In the genomic region with DNA sequence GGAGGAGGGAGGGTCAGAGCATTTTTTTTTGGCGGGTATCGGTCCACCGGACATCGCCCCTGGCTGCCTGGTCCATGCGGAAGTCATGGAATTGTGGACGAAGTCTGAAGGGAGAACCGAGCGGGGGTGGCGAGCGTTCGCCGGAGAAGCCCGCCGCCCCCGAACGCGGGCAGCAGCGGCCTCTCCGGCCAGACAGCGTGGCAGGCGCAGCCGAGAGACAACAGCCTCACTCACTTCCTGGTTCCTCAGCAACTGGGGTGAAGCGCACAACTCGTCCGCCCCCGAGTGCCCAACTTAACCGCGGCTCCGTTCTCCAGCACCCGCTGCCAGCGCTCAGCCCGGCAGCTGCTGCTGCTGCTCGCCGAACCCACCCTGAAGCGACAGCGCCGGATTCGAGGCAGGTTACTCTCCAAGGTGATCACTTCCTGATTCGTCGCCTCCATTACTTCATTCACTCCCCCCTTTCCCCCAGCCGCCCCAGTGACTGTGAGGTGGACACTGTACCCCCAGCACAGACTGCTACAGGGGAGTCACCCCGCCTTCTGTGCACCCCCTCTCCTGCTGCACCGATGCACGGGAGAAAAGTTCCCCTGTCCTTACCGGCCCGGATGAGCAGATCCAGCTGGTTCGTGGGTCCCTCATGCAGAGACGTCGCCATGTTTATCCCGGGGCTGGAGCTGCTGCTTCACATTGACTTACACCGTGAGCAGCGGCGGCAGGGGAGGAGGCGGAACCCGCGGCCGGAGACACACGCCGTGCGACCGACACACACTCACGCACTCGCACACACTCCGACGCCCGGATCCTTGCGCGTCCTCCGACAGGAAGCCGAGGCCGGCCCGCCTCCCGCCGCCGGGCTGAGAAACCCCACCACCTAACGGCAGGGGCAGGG, we compare ENCODE assay signal across 8 cellular contexts.
DNase-seq lines count a peak whose midpoint lies in the region; ATAC-seq and TF ChIP-seq lines count a peak whose summit lies in the region.

No MANE protein-coding gene starts in this region.

- no peaks in the 10 kb centered on the region for H3K27me3 ChIP-seq in H9 (ENCODE audit: insufficient read depth, low read length)
- H3K27me3 ChIP-seq in MG63: no peaks in the 10 kb centered on the region
- H3K27me3 ChIP-seq in ovary: no peaks in the 10 kb centered on the region
- no peaks in the 10 kb centered on the region for H3K27me3 ChIP-seq in thyroid gland

- H3K27me3 Mint-ChIP-seq in H9 (ENCODE audit: low read depth): no peaks in the 10 kb centered on the region; the same call in 1 of the 2 replicates
- no peaks in the 10 kb centered on the region for H3K27me3 Mint-ChIP-seq in activated naive CD4-positive, alpha-beta T cell treated with anti-CD3 and anti-CD28 coated beads, Interleukin-2, amount 50 U/mL, for 24 hours

- TF ChIP-seq CTCF in H9 (conservative IDR thresholded peaks at IDR 0.05): peak; percentile 42; the same call in 2 of the 3 replicates
- peak in 2 of 3 donors; percentile 28 to 51 for TF ChIP-seq CTCF in ovary (IDR thresholded peaks at IDR 0.05)
- peak in 3 of 6 experiments; percentile 14 to 43 (median 42) for TF ChIP-seq CTCF in thyroid gland (IDR thresholded peaks at IDR 0.05)

- no peak overlapping the region for H2BK20ac ChIP-seq in H9 (ENCODE audit: low read depth, low read length, poor library complexity, severe bottlenecking)

- peaks cover 12% of the 10 kb centered on the region; the same call in 1 of the 2 replicates for H3K79me2 ChIP-seq in H9 (ENCODE audit: insufficient read depth, low read length)

- no peak overlapping the region for H4K5ac ChIP-seq in H9 (ENCODE audit: insufficient read length, low read depth, low read length)

- peak overlapping the region; percentile 97 to 99 for H3K4me3 Mint-ChIP-seq in H9
- H3K4me3 Mint-ChIP-seq in activated naive CD4-positive, alpha-beta T cell treated with anti-CD3 and anti-CD28 coated beads, Interleukin-2, amount 50 U/mL, for 24 hours: peak overlapping the region; percentile 92

- DNase-seq in GM04503 (ENCODE audit: low read depth) (peak; percentile 57), H9 (peak; percentile 85), MG63 (peak; percentile 88), SK-N-DZ (ENCODE audit: low spot score) (peak; percentile 89), Right ventricle myocardium inferior (ENCODE audit: missing footprints) (peak; percentile 79), ovary (peak; percentile 83 to 93 (median 88)), thyroid gland (peak; percentile 94)

- no peaks in the 10 kb centered on the region for H3K4me1 ChIP-seq in H9 (ENCODE audit: insufficient read depth, low read length)
- H3K4me1 ChIP-seq in ovary (ENCODE audit: insufficient read depth): peaks cover under 1% of the 10 kb centered on the region
- H3K4me1 ChIP-seq in thyroid gland: peaks cover 7 to 16% of the 10 kb centered on the region in 2 donors

- no peak overlapping the region for H2BK12ac ChIP-seq in H9 (ENCODE audit: insufficient read length, low read depth, low read length)

- no CpG with 5 or more reads among the region's 76 CpGs for WGBS in H9 (ENCODE audit: extremely low coverage, insufficient read length, low lambda C conversion rate)
- 0 to 5% (median 1%) methylated on average over 64 to 76 of the region's 76 CpGs for WGBS in ovary, 3 donors
- 1% methylated on average over 25 to 37 of the region's 76 CpGs for WGBS in thyroid gland, 2 donors

- peaks cover 3% of the 10 kb centered on the region; the same call in 1 of the 2 replicates for H3K36me3 ChIP-seq in MG63
- H3K36me3 ChIP-seq in ovary: no peaks in the 10 kb centered on the region
- no peaks in the 10 kb centered on the region for H3K36me3 ChIP-seq in thyroid gland

- no peak overlapping the region for H2AK5ac ChIP-seq in H9 (ENCODE audit: insufficient read length, low read length)

- peak overlapping the region; percentile 97 for H3K4me2 ChIP-seq in H9 (ENCODE audit: insufficient read depth, insufficient read length, low read length)

- H3K9ac ChIP-seq in H9 (ENCODE audit: extremely low read depth, insufficient read length, low read length): peak overlapping the region; percentile 65

- no peak overlapping the region for H3K56ac ChIP-seq in H9 (ENCODE audit: insufficient read length, low read depth, low read length)

- ATAC-seq in Right ventricle myocardium inferior: peak; percentile 81

- no peak overlapping the region for H4K8ac ChIP-seq in H9 (replicated peaks; ENCODE audit: insufficient read length, low read depth, low read length)

- no peak for TF ChIP-seq POLR2A in ovary (IDR thresholded peaks at IDR 0.05)
- TF ChIP-seq POLR2A in thyroid gland (IDR thresholded peaks at IDR 0.05): peak in 1 of 2 donors; percentile 79

- H3K36me3 Mint-ChIP-seq in H9 (ENCODE audit: insufficient read depth in 1 of 3, low read depth in 3 of 3): 0 out of 7 replicates have a peak, but pooled peaks cover 0 to 3% (median 0%) of the 10 kb centered on the region in 3 experiments
- no peaks in the 10 kb centered on the region for H3K36me3 Mint-ChIP-seq in activated naive CD4-positive, alpha-beta T cell treated with anti-CD3 and anti-CD28 coated beads, Interleukin-2, amount 50 U/mL, for 24 hours

- no peak overlapping the region for H3T11ph ChIP-seq in H9 (ENCODE audit: low read length)

- H3K9me3 Mint-ChIP-seq in H9: no peaks in the 10 kb centered on the region
- H3K9me3 Mint-ChIP-seq in activated naive CD4-positive, alpha-beta T cell treated with anti-CD3 and anti-CD28 coated beads, Interleukin-2, amount 50 U/mL, for 24 hours: no peaks in the 10 kb centered on the region

- H4K91ac ChIP-seq in H9 (ENCODE audit: insufficient read length, low read depth, low read length): no peak overlapping the region

- no peak overlapping the region for H3K4ac ChIP-seq in H9 (ENCODE audit: low read depth, low read length)

- H3K14ac ChIP-seq in H9 (ENCODE audit: insufficient read depth, low read length): peak overlapping the region; percentile 83

- no peaks in the 10 kb centered on the region for H4K20me1 ChIP-seq in H9 (ENCODE audit: control insufficient read depth, insufficient read depth, insufficient read length)

- no peak overlapping the region for H2BK120ac ChIP-seq in H9 (ENCODE audit: low read depth, low read length, poor library complexity, severe bottlenecking)

- peak overlapping the region; percentile 97 to 100 (median 99) for H3K27ac Mint-ChIP-seq in H9
- peak overlapping the region; percentile 91 for H3K27ac Mint-ChIP-seq in activated naive CD4-positive, alpha-beta T cell treated with anti-CD3 and anti-CD28 coated beads, Interleukin-2, amount 50 U/mL, for 24 hours

- H3K23me2 ChIP-seq in H9 (ENCODE audit: insufficient read length, low read depth, low read length, poor library complexity, severe bottlenecking): peaks cover 11% of the 10 kb centered on the region

- H3K27ac ChIP-seq in H9 (ENCODE audit: insufficient read length, low read depth, low read length): peak overlapping the region; percentile 64
- peak overlapping the region; percentile 88 to 92 for H3K27ac ChIP-seq in ovary
- H3K27ac ChIP-seq in thyroid gland: peak overlapping the region; percentile 81 to 93 (median 90)

- no peak overlapping the region for H3K23ac ChIP-seq in H9 (ENCODE audit: insufficient read length, low read depth, low read length)

- no peaks in the 10 kb centered on the region for H3K79me1 ChIP-seq in H9 (ENCODE audit: insufficient read depth, low read depth, low read length, poor library complexity, severe bottlenecking)

- H2BK5ac ChIP-seq in H9 (ENCODE audit: insufficient read length, low read length): no peak overlapping the region

- H2BK15ac ChIP-seq in H9 (ENCODE audit: low read depth, low read length): no peak overlapping the region

- H3K4me3 ChIP-seq in MG63 (peak overlapping the region; percentile 89), ovary (peak overlapping the region; percentile 76), thyroid gland (replicated peaks in 1 of 3) (peak overlapping the region; percentile 69 to 99 (median 70))

- no peaks in the 10 kb centered on the region for H3K9me3 ChIP-seq in H9 (ENCODE audit: control insufficient read depth, low read depth, low read length)
- H3K9me3 ChIP-seq in MG63: no peaks in the 10 kb centered on the region
- no peaks in the 10 kb centered on the region for H3K9me3 ChIP-seq in ovary
- no peaks in the 10 kb centered on the region for H3K9me3 ChIP-seq in thyroid gland

- H3K4me1 Mint-ChIP-seq in H9: peaks cover 19 to 20% of the 10 kb centered on the region in 2 experiments
- H3K4me1 Mint-ChIP-seq in activated naive CD4-positive, alpha-beta T cell treated with anti-CD3 and anti-CD28 coated beads, Interleukin-2, amount 50 U/mL, for 24 hours: peaks cover 45% of the 10 kb centered on the region

- peak overlapping the region; percentile 59 for H3K18ac ChIP-seq in H9 (ENCODE audit: insufficient read length, low read depth, low read length)

- intact Hi-C loops in Right ventricle myocardium inferior (cut with DNase I) (loop anchor here (1.0 to 5.0 kb wide), 3 partner anchors 53 to 217 kb away; a partner anchor contains a TSS), ovary (cut with DNase I) (loop anchor here in 2 of 4 donors (5.0 to 10.0 kb wide), 3 partner anchors 49 to 221 kb away; a partner anchor contains a TSS), thyroid gland (cut with DNase I) (loop anchor here (5.0 to 10.0 kb wide), 2 partner anchors 49 to 94 kb away; a partner anchor contains a TSS)

- H2AFZ ChIP-seq in H9 (ENCODE audit: low read length): no peak overlapping the region

- TF ChIP-seq EP300 in ovary (IDR thresholded peaks at IDR 0.05): no peak

Comparison
In these comparisons a context has a peak if more than half of its experiments do, and no peak if none do; other contexts are left out.
1. Peak in every context shown above with its lines: DNase-seq, ATAC-seq, H3K4me3 ChIP-seq and H3K27ac ChIP-seq.